12 cellular contexts compared by ENCODE assay signal in genomic region chr22:21550662-21551014, GRCh38. TPM values are rescaled to one million over a fixed set of nuclear protein-coding genes. Genes with fewer than 3 reads are reported as not detected.
DNase-seq lines count a peak whose midpoint lies in the region; ATAC-seq, FAIRE-seq and TF ChIP-seq lines count a peak whose summit lies in the region.
"Not testable (repeated sequence)": the region's sequence is repeated elsewhere in the genome, so short reads cannot be mapped to it uniquely, and the experiment has no call there.
"Had no signal": no experiment of that assay in that cellular context is flagged by ENCODE, and none has a peak within 500 bp of the region (broad histone marks: within the 10 kb centered on the region; RNA-seq: fewer than 3 reads in every experiment).

No MANE protein-coding gene starts in this region.

- H3K9me3 ChIP-seq in A549; Panc1 (ENCODE audit: control insufficient read depth, insufficient read depth, low read depth, low read length); heart right ventricle: not testable (repeated sequence)

- not testable (repeated sequence) for TF ChIP-seq EP300 in A549 (IDR thresholded peaks at IDR 0.05)

- POLR2A ChIA-PET in A549 (lab: Yijun Ruan, JAX); Panc1 (lab: Charles Lee); naive thymus-derived CD8-positive, alpha-beta T cell (lab: Charles Lee): not testable (repeated sequence)

- CTCF ChIA-PET in A549 (lab: Yijun Ruan, JAX); Panc1 (lab: Charles Lee): not testable (repeated sequence)

- not testable (repeated sequence) for H3K27ac ChIP-seq in A549; Panc1 (ENCODE audit: low read length); heart right ventricle

- not testable (repeated sequence) for H3K27ac Mint-ChIP-seq in activated T-helper 17 cell treated with anti-CD3 and anti-CD28 coated beads, Interleukin-2, amount 50 U/mL, for 72 hours; naive thymus-derived CD8-positive, alpha-beta T cell

- H3K4me1 Mint-ChIP-seq in activated T-helper 17 cell treated with anti-CD3 and anti-CD28 coated beads, Interleukin-2, amount 50 U/mL, for 72 hours; naive thymus-derived CD8-positive, alpha-beta T cell: not testable (repeated sequence)

- WGBS in A549 (ENCODE audit: missing lambda C conversion rate), result no CpG with 5 or more reads among the region's 41 CpGs
- WGBS in heart right ventricle, 2 donors, result no CpG with 5 or more reads among the region's 41 CpGs

- not testable (repeated sequence) for H3K4me3 Mint-ChIP-seq in activated T-helper 17 cell treated with anti-CD3 and anti-CD28 coated beads, Interleukin-2, amount 50 U/mL, for 72 hours; naive thymus-derived CD8-positive, alpha-beta T cell

- not testable (repeated sequence) for H3K27me3 Mint-ChIP-seq in activated T-helper 17 cell treated with anti-CD3 and anti-CD28 coated beads, Interleukin-2, amount 50 U/mL, for 72 hours; naive thymus-derived CD8-positive, alpha-beta T cell

- TF ChIP-seq POLR2A in A549 (IDR thresholded peaks at IDR 0.05; ENCODE audit: low read length), result not testable (repeated sequence)

- intact Hi-C loops in Panc1 (cut with micrococcal nuclease; ENCODE audit: unreplicated experiment); heart right ventricle (cut with DNase I): not testable (repeated sequence)

- H3K4me2 ChIP-seq in A549, result not testable (repeated sequence)

- H3K36me3 Mint-ChIP-seq in activated T-helper 17 cell treated with anti-CD3 and anti-CD28 coated beads, Interleukin-2, amount 50 U/mL, for 72 hours (ENCODE audit: low read depth); naive thymus-derived CD8-positive, alpha-beta T cell: not testable (repeated sequence)

- H3K27me3 ChIP-seq in Panc1 (ENCODE audit: control insufficient read depth, insufficient read depth, low read length); heart right ventricle: not testable (repeated sequence)

- TF ChIP-seq CTCF in A549 (IDR thresholded peaks at IDR 0.05); Panc1 (IDR thresholded peaks at IDR 0.05); heart right ventricle (IDR thresholded peaks at IDR 0.05): not testable (repeated sequence)

- ATAC-seq in A549, result peak; percentile 78 to 82
- ATAC-seq in GM19328 (IDR thresholded peaks at IDR 0.05; ENCODE audit: unreplicated experiment), result peak; percentile 22
- peak; percentile 19 for ATAC-seq in GM21529 (IDR thresholded peaks at IDR 0.05; ENCODE audit: unreplicated experiment)
- ATAC-seq in HG02973 (IDR thresholded peaks at IDR 0.05; ENCODE audit: unreplicated experiment), result peak; percentile 26
- ATAC-seq in Panc1, result peak; percentile 74
- peak; percentile 25 for ATAC-seq in activated T-helper 17 cell treated with anti-CD3 and anti-CD28 coated beads, Interleukin-2, amount 50 U/mL, for 72 hours (replicated peaks)
- peak; percentile 45 to 78 (median 69) for ATAC-seq in heart right ventricle
- ATAC-seq in naive thymus-derived CD8-positive, alpha-beta T cell, result peak; percentile 19 to 29

- not testable (repeated sequence) for H3K4me1 ChIP-seq in A549; Panc1 (ENCODE audit: control insufficient read depth, insufficient read depth, low read length); heart right ventricle

- BruUV-seq in Panc1 (replicated peaks; lab: Mats Ljungman, UMichigan), result not testable (repeated sequence)

- H3K9me3 Mint-ChIP-seq in activated T-helper 17 cell treated with anti-CD3 and anti-CD28 coated beads, Interleukin-2, amount 50 U/mL, for 72 hours; naive thymus-derived CD8-positive, alpha-beta T cell: not testable (repeated sequence)

- H3K4me3 ChIP-seq in A549; Panc1 (ENCODE audit: low read depth in 2 of 2, low read length in 2 of 2); heart right ventricle: not testable (repeated sequence)

- in situ Hi-C loops in Panc1 (cut with HindIII; ENCODE audit: low pct_unique_long_range_greater_than_20kb, low sequenced_read_pairs), result not testable (repeated sequence)

- DNase-seq in A549 (ENCODE audit: low read depth in 1 of 2, low spot score in 1 of 2); Panc1 (ENCODE audit: low read depth, low spot score); heart right ventricle; naive thymus-derived CD8-positive, alpha-beta T cell: not testable (repeated sequence)

- not testable (repeated sequence) for H3K36me3 ChIP-seq in Panc1 (ENCODE audit: control insufficient read depth, insufficient read depth, low read length); heart right ventricle

- TF ChIP-seq RAD21 in A549 (conservative IDR thresholded peaks at IDR 0.05 in 1 of 2, IDR thresholded peaks at IDR 0.05 in 1 of 2), result not testable (repeated sequence)

- not testable (repeated sequence) for FAIRE-seq in A549 (lab: Jason Lieb, UNC)

RNA-seq across cellular contexts. Expression of gene RIMBP3C, which starts 0.6 kb away (rescaled TPM):
- 0.05 and 0.08 TPM in 2 replicates for polyA plus RNA-seq in A549 (2011; rRNA removed)
- 0.01 and 0.04 TPM in 2 replicates for polyA plus RNA-seq in A549 (2012; cell fraction: cytosol; rRNA removed)
- polyA plus RNA-seq in A549 (2012; cell fraction: nucleus; rRNA removed), result 0.04 and 0.08 TPM in 2 replicates
- 0.17 to 0.27 TPM (median 0.24 TPM) in 3 replicates for polyA plus RNA-seq in A549 (2017; fragmentation: RNase III; extraction: RNeasy Plus Mini Kit Qiagen cat#74134 plus additional on column Dnase treatment)
- 0.41 and 0.68 TPM in 2 replicates for polyA minus RNA-seq in A549 (2011; rRNA and poly(A)+ RNA removed)
- 0.90 TPM for total RNA-seq in Panc1 (2021; ENCODE audit: unreplicated experiment)
- polyA plus RNA-seq in Panc1 (2012; ENCODE audit: insufficient read length), result 1.7 TPM
- under 1 TPM; 0.06 to 0.19 TPM for total RNA-seq in activated T-helper 17 cell treated with anti-CD3 and anti-CD28 coated beads, Interleukin-2, amount 50 U/mL, for 72 hours
- under 1 TPM in 6 of 10 donors, not detected in 4; 0.05 to 0.32 (median 0.14) TPM for total RNA-seq in heart right ventricle
- not detected for polyA plus RNA-seq in heart right ventricle
- total RNA-seq in naive thymus-derived CD8-positive, alpha-beta T cell, result 1 to 10 TPM; 3.2 to 3.5 TPM
- under 1 TPM in 2 of 3 donors, not detected in 1; 0.39 to 0.55 TPM for polyA plus RNA-seq in naive thymus-derived CD8-positive, alpha-beta T cell
- total RNA-seq: esophagus squamous epithelium, H1, osteocyte, transverse colon had no signal

RNA-seq across cellular contexts. Expression of gene UBE2L3, which starts 16.9 kb away (rescaled TPM):
- 45.3 and 54.9 TPM in 2 replicates for polyA plus RNA-seq in A549 (2011; rRNA removed)
- 33.7 and 34.3 TPM in 2 replicates for polyA plus RNA-seq in A549 (2012; cell fraction: cytosol; rRNA removed)
- polyA plus RNA-seq in A549 (2012; cell fraction: nucleus; rRNA removed), result 17.6 and 25.7 TPM in 2 replicates
- 53.1 to 56.6 TPM (median 55.6 TPM) in 3 replicates for polyA plus RNA-seq in A549 (2017; fragmentation: RNase III; extraction: RNeasy Plus Mini Kit Qiagen cat#74134 plus additional on column Dnase treatment)
- polyA minus RNA-seq in A549 (2011; rRNA and poly(A)+ RNA removed), result 28.2 and 32.9 TPM in 2 replicates
- total RNA-seq in Panc1 (2021; ENCODE audit: unreplicated experiment), result 51.1 TPM
- polyA plus RNA-seq in Panc1 (2012; ENCODE audit: insufficient read length), result 39.7 TPM
- 10 to 100 TPM; 36.6 to 78.9 TPM for total RNA-seq in activated T-helper 17 cell treated with anti-CD3 and anti-CD28 coated beads, Interleukin-2, amount 50 U/mL, for 72 hours
- total RNA-seq in heart right ventricle, result 10 to 100 TPM; 43.1 to 61.3 (median 49.5) TPM
- 10 to 100 TPM; 52.1 to 63.6 TPM for polyA plus RNA-seq in heart right ventricle
- 10 to 100 TPM; 33.3 to 34.5 TPM for total RNA-seq in naive thymus-derived CD8-positive, alpha-beta T cell
- polyA plus RNA-seq in naive thymus-derived CD8-positive, alpha-beta T cell, result 10 to 100 TPM; 88.4 to 97.6 (median 96.8) TPM

Comparison
In these comparisons a context has a peak if more than half of its experiments do, and no peak if none do; other contexts are left out.
1. ATAC-seq: peak in every context shown above with its lines; median percentile 80 in A549; 74 in Panc1; 69 in heart right ventricle; 26 in HG02973; 25 in activated T-helper 17 cell treated with anti-CD3 and anti-CD28 coated beads, Interleukin-2, amount 50 U/mL, for 72 hours; 24 in naive thymus-derived CD8-positive, alpha-beta T cell; 22 in GM19328; 19 in GM21529.